ENCODE assay signal across 1 cellular context in genomic region chr4:8478801-8479744, GRCh38.
A peak's percentile ranks its signal among the peaks of the same experiment; 100 is the strongest.
TF ChIP-seq lines count a peak whose summit lies in the region.

No MANE protein-coding gene starts in this region.

TF ChIP-seq in K562, 482 proteins besides CTCF, POLR2A, EP300 and RAD21 (continued from another document and continues in another):
- no peak; the same call in 1 of the 2 replicates for TF ChIP-seq ETV5 (CRISPR knock-in tag; IDR thresholded peaks at IDR 0.05; ENCODE audit: low read depth)
- peak; percentile 77 for TF ChIP-seq TFAP4 (CRISPR knock-in tag; IDR thresholded peaks at IDR 0.05; ENCODE audit: borderline replicate concordance)
- TF ChIP-seq ARHGAP35 (IDR thresholded peaks at IDR 0.05; ENCODE audit: partially characterized antibody): no peak
- TF ChIP-seq, protein P1, sequence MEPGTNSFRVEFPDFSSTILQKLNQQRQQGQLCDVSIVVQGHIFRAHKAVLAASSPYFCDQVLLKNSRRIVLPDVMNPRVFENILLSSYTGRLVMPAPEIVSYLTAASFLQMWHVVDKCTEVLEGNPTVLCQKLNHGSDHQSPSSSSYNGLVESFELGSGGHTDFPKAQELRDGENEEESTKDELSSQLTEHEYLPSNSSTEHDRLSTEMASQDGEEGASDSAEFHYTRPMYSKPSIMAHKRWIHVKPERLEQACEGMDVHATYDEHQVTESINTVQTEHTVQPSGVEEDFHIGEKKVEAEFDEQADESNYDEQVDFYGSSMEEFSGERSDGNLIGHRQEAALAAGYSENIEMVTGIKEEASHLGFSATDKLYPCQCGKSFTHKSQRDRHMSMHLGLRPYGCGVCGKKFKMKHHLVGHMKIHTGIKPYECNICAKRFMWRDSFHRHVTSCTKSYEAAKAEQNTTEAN (CRISPR knock-in tag; IDR thresholded peaks at IDR 0.05): no peak
- TF ChIP-seq GABPA (tag; conservative IDR thresholded peaks at IDR 0.05; ENCODE audit: low read depth): 0 out of 2 replicates have a peak, but pooled peaks have one; percentile 25
- TF ChIP-seq HDAC1 (IDR thresholded peaks at IDR 0.05): peak in 1 of 2 experiments; percentile 78; a peak in 2 of 4 replicates
- TF ChIP-seq ELF4 (CRISPR knock-in tag; IDR thresholded peaks at IDR 0.05): no peak
- TF ChIP-seq NUFIP1 (IDR thresholded peaks at IDR 0.05; ENCODE audit: partially characterized antibody): peak; percentile 51
- TF ChIP-seq, protein P2, sequence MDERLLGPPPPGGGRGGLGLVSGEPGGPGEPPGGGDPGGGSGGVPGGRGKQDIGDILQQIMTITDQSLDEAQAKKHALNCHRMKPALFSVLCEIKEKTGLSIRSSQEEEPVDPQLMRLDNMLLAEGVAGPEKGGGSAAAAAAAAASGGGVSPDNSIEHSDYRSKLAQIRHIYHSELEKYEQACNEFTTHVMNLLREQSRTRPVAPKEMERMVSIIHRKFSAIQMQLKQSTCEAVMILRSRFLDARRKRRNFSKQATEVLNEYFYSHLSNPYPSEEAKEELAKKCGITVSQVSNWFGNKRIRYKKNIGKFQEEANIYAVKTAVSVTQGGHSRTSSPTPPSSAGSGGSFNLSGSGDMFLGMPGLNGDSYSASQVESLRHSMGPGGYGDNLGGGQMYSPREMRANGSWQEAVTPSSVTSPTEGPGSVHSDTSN (CRISPR knock-in tag; IDR thresholded peaks at IDR 0.05; ENCODE audit: low read depth): no peak
- TF ChIP-seq, protein P2 (tag; conservative IDR thresholded peaks at IDR 0.05; ENCODE audit: low read depth): peak; percentile 48; the same call in 1 of the 2 replicates
- TF ChIP-seq, protein P3, sequence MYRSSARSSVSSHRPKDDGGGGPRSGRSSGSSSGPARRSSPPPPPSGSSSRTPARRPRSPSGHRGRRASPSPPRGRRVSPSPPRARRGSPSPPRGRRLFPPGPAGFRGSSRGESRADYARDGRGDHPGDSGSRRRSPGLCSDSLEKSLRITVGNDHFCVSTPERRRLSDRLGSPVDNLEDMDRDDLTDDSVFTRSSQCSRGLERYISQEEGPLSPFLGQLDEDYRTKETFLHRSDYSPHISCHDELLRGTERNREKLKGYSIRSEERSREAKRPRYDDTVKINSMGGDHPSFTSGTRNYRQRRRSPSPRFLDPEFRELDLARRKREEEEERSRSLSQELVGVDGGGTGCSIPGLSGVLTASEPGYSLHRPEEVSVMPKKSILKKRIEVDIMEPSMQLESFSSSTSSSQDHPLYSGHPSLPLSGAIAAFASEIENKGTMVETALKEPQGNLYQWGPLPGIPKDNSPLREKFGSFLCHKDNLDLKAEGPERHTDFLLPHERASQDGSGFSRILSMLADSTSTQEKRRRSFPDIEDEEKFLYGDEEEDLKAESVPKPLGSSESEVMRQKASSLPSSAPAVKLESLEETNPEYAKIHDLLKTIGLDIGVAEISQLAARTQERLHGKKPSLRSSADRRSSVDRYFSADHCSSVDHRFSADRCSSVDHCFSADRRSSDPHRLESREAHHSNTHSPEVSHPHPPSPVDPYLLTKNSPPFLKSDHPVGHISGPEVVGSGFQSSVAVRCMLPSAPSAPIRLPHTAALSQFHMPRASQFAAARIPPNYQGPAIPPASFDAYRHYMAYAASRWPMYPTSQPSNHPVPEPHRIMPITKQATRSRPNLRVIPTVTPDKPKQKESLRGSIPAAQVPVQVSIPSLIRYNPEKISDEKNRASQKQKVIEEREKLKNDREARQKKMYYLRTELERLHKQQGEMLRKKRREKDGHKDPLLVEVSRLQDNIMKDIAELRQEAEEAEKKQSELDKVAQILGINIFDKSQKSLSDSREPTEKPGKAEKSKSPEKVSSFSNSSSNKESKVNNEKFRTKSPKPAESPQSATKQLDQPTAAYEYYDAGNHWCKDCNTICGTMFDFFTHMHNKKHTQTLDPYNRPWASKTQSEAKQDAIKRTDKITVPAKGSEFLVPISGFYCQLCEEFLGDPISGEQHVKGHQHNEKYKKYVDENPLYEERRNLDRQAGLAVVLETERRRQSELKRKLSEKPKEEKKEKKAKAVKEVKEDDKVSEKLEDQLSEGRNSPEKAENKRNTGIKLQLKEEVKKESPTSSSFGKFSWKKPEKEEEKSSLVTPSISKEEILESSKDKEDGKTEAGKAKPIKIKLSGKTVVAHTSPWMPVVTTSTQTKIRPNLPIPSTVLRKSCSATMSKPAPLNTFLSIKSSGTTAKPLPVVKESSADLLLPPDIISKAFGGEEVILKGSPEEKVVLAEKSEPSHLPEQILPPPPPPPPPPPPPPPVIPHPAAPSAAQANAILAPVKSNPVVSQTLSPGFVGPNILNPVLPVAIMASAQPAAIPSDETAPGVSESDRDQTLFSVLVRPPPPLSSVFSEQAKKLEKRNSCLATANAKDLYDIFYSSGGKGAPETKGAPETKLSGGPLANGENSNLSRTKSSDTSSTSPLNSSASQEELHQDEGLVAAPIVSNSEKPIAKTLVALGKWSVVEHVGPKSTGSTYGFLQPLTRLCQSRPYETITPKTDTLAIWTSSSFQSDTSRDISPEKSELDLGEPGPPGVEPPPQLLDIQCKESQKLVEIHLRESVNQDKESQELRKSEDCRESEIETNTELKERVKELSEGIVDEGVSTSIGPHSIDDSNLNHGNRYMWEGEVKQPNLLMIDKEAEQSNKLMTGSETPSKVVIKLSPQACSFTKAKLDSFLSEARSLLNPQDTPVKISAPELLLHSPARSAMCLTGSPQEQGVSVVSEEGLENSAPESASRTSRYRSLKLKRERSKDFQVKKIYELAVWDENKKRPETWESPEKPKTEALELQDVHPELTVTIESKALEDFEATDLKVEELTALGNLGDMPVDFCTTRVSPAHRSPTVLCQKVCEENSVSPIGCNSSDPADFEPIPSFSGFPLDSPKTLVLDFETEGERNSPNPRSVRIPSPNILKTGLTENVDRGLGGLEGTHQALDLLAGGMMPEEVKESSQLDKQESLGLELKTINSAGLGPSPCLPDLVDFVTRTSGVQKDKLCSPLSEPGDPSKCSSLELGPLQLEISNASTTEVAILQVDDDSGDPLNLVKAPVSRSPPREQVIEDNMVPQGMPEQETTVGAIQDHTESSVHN (IDR thresholded peaks at IDR 0.05; ENCODE audit: borderline replicate concordance in 1 of 2, low read depth in 1 of 2): peak in 1 of 2 experiments; percentile 93; a peak in 2 of 4 replicates
- no peak for TF ChIP-seq CHD7 (IDR thresholded peaks at IDR 0.05; ENCODE audit: low read depth, low read length)
- TF ChIP-seq CCNT2 (IDR thresholded peaks at IDR 0.05; ENCODE audit: borderline replicate concordance, extremely low read depth, insufficient read length, low read depth, low read length): no peak
- TF ChIP-seq TAF9B (IDR thresholded peaks at IDR 0.05; ENCODE audit: partially characterized antibody): no peak
- TF ChIP-seq KLF16 (IDR thresholded peaks at IDR 0.05): no peak
- TF ChIP-seq ZNF253 (CRISPR knock-in tag; conservative IDR thresholded peaks at IDR 0.05): no peak
- TF ChIP-seq CCAR2 (IDR thresholded peaks at IDR 0.05; ENCODE audit: low read depth, low read length): no peak
- TF ChIP-seq CREB5 (CRISPR knock-in tag; IDR thresholded peaks at IDR 0.05): no peak
- TF ChIP-seq ZNF707 (CRISPR knock-in tag; conservative IDR thresholded peaks at IDR 0.05): no peak
- TF ChIP-seq ZNF717 (CRISPR knock-in tag; IDR thresholded peaks at IDR 0.05): no peak
- TF ChIP-seq MTA2 (IDR thresholded peaks at IDR 0.05; ENCODE audit: low read depth): peak; percentile 45; the same call in 1 of the 2 replicates
- TF ChIP-seq ZNF263 (CRISPR knock-in tag; IDR thresholded peaks at IDR 0.05; ENCODE audit: borderline replicate concordance): no peak
- TF ChIP-seq ZBTB7A (IDR thresholded peaks at IDR 0.05; ENCODE audit: borderline replicate concordance, control insufficient read depth, low read depth, low read length): no peak
- TF ChIP-seq, protein P4, sequence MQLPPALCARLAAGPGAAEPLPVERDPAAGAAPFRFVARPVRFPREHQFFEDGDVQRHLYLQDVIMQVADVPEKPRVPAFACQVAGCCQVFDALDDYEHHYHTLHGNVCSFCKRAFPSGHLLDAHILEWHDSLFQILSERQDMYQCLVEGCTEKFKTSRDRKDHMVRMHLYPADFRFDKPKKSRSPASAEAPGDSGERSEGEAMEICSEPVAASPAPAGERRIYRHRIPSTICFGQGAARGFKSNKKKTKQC (CRISPR knock-in tag; IDR thresholded peaks at IDR 0.05): no peak
